ENCODE assay signal across 20 cellular contexts in the genomic region with DNA sequence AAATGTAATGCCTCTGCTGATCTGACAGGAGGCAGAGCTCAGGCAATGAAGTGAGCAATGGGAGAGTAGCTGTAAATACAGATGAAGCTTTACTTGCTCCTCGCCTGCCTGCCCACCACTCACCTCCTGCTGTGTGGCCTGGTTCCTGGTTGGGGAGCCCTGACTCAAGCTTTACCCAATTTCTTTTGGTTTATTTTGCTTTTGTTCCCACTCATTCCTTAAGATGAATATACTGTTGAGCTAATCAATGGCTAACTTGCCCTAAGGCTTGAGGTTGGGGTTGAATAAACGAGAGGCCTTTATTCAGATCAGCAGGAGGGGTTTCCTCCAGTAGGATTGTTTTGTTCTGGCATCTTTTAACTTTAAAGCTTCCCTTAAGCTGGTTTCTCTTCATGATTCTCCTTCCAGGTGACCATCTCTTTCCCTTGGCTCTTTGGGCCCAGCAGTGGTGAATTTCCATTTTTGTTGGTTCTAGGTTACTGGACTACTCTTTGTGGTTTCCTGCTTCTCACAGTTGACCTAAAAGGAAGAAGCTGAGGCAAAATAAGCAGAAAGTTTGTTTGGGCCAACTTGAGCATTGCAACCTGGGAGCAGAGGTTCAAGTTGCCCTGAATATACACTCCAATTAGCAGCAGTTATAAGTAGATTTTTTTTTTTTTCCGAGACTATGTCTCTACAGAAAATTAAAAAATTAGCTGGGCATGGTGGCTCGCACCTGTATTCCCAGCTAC. TPM values are rescaled to one million over a fixed set of nuclear protein-coding genes. Genes with fewer than 3 reads are reported as not detected.
A peak's percentile ranks its signal among the peaks of the same experiment; 100 is the strongest.
DNase-seq lines count a peak whose midpoint lies in the region; ATAC-seq, FAIRE-seq and TF ChIP-seq lines count a peak whose summit lies in the region.
"Had no signal": no experiment of that assay in that cellular context is flagged by ENCODE, and none has a peak within 500 bp of the region (broad histone marks: within the 10 kb centered on the region; RNA-seq: fewer than 3 reads in every experiment).

No MANE protein-coding gene starts in this region.

- H2AK5ac ChIP-seq in H1 (ENCODE audit: low read depth, low read length), result no peak overlapping the region

- peaks cover 26% of the 10 kb centered on the region for H3K4me1 ChIP-seq in KMS-11 (ENCODE audit: low read depth, poor library complexity, severe bottlenecking)
- H3K4me1 ChIP-seq in H1 (replicated peaks in 1 of 4; ENCODE audit: control insufficient read depth in 3 of 4, insufficient read depth in 4 of 4, low read length in 3 of 4), result peaks cover 2 to 10% (median 3%) of the 10 kb centered on the region in 4 experiments; a peak in 2 of 7 replicates
- no peaks in the 10 kb centered on the region for H3K4me1 ChIP-seq in osteoblast (ENCODE audit: insufficient read depth, low read length)
- H3K4me1 ChIP-seq in left ventricle myocardium inferior, result peaks cover 7% of the 10 kb centered on the region

- peak; percentile 97 for FAIRE-seq in H1 (lab: Jason Lieb, UNC)
- FAIRE-seq: HepG2 had no signal

- no peaks in the 10 kb centered on the region for H3K36me3 ChIP-seq in KMS-11 (ENCODE audit: insufficient read depth)
- H3K36me3 ChIP-seq in H1 (ENCODE audit: control insufficient read depth in 2 of 4, insufficient read depth in 4 of 4, low read length in 3 of 4), result no peaks in the 10 kb centered on the region
- no peaks in the 10 kb centered on the region for H3K36me3 ChIP-seq in osteoblast (ENCODE audit: insufficient read depth, low read length)
- H3K36me3 ChIP-seq in left ventricle myocardium inferior, result peaks cover 6% of the 10 kb centered on the region
- H3K36me3 ChIP-seq: SJSA1 had no signal

- no peaks in the 10 kb centered on the region for H3K79me1 ChIP-seq in H1 (ENCODE audit: low read depth, low read length)

- no peak overlapping the region for H3K56ac ChIP-seq in H1 (replicated peaks; ENCODE audit: insufficient read length, low read depth, low read length)

- intact Hi-C loops in activated CD8-positive, alpha-beta T cell treated with anti-CD3 and anti-CD28 coated beads for 36 hours (cut with micrococcal nuclease), result no loop called here
- intact Hi-C loops in left ventricle myocardium inferior (cut with micrococcal nuclease), result no loop called here

- H3K4me1 Mint-ChIP-seq in activated CD8-positive, alpha-beta T cell treated with anti-CD3 and anti-CD28 coated beads for 36 hours (ENCODE audit: low read depth), result peaks cover 3% of the 10 kb centered on the region
- peaks cover 14% of the 10 kb centered on the region for H3K4me1 Mint-ChIP-seq in activated CD8-positive, alpha-beta T cell treated with anti-CD3 and anti-CD28 coated beads, Interleukin-2, amount 10 ng/mL, durations not matched to agents 7 days and 5 days (ENCODE audit: low read depth)

- 0 out of 2 replicates have a peak overlapping the region, but pooled peaks have one; percentile 91 for H2BK20ac ChIP-seq in H1 (ENCODE audit: low read length)

- H3K27ac Mint-ChIP-seq in activated CD8-positive, alpha-beta T cell treated with anti-CD3 and anti-CD28 coated beads for 36 hours, result peak overlapping the region; percentile 11
- no peak overlapping the region for H3K27ac Mint-ChIP-seq in activated CD8-positive, alpha-beta T cell treated with anti-CD3 and anti-CD28 coated beads, Interleukin-2, amount 10 ng/mL, durations not matched to agents 7 days and 5 days

- no peak overlapping the region for H4K8ac ChIP-seq in H1 (ENCODE audit: extremely low read depth, insufficient read depth, low read length)

- H2BK15ac ChIP-seq in H1 (ENCODE audit: low read length), result no peak overlapping the region

- H2AFZ ChIP-seq in KMS-11 (ENCODE audit: low read depth) (no peak overlapping the region), H1 (ENCODE audit: low read length) (no peak overlapping the region), osteoblast (ENCODE audit: low read length) (no peak overlapping the region)

- no peak overlapping the region for H3K4ac ChIP-seq in H1 (replicated peaks; ENCODE audit: insufficient read length, low read depth, low read length)

- CTCF ChIA-PET in activated CD8-positive, alpha-beta T cell treated with anti-CD3 and anti-CD28 coated beads for 36 hours (lab: Charles Lee), result no interaction called here
- CTCF ChIA-PET in activated CD8-positive, alpha-beta T cell treated with anti-CD3 and anti-CD28 coated beads, Interleukin-2, amount 10 ng/mL, durations not matched to agents 7 days and 5 days (lab: Charles Lee), result interaction anchor here (0.9 kb wide), 1 partner anchor 27 kb away, joined by 3 read pairs; no protein-coding TSS in a partner anchor
- CTCF ChIA-PET in H1 (lab: Charles Lee; ENCODE audit: partially characterized antibody), result interaction anchor here (0.6 to 1.9 kb wide), 8 partner anchors 11 to 734 kb away, joined by 3 to 8 read pairs (median 4); no protein-coding TSS in a partner anchor

- H4K5ac ChIP-seq in H1 (ENCODE audit: insufficient read length, low read depth, low read length), result no peak overlapping the region

- H2BK5ac ChIP-seq in H1 (ENCODE audit: low read depth, low read length), result peak overlapping the region; percentile 75

- peak overlapping the region; percentile 54; the same call in 1 of the 2 replicates for H2BK12ac ChIP-seq in H1 (ENCODE audit: low read depth, low read length)

- no peak for TF ChIP-seq RAD21 in H1 (IDR thresholded peaks at IDR 0.05 in 1 of 2, conservative IDR thresholded peaks at IDR 0.05 in 1 of 2; ENCODE audit: low read depth in 2 of 2, low read length in 2 of 2)

- H3K36me3 Mint-ChIP-seq in activated CD8-positive, alpha-beta T cell treated with anti-CD3 and anti-CD28 coated beads for 36 hours (ENCODE audit: low read depth), result no peaks in the 10 kb centered on the region
- peaks cover 1% of the 10 kb centered on the region for H3K36me3 Mint-ChIP-seq in activated CD8-positive, alpha-beta T cell treated with anti-CD3 and anti-CD28 coated beads, Interleukin-2, amount 10 ng/mL, durations not matched to agents 7 days and 5 days (ENCODE audit: low read depth)

- H3K27ac ChIP-seq in KMS-11 (peak overlapping the region; percentile 36), H1 (ENCODE audit: low read depth, low read length) (no peak overlapping the region; the same call in 1 of the 2 replicates), osteoblast (ENCODE audit: low read depth, low read length) (no peak overlapping the region), left ventricle myocardium inferior (replicated peaks) (no peak overlapping the region)
- H3K27ac ChIP-seq: SJSA1, upper lobe of left lung had no signal

- H3K9me3 ChIP-seq in H1 (ENCODE audit: insufficient read depth in 2 of 2, low read depth in 1 of 2, low read length in 1 of 2) (no peaks in the 10 kb centered on the region), osteoblast (ENCODE audit: low read depth, low read length) (no peaks in the 10 kb centered on the region), left ventricle myocardium inferior (replicated peaks) (no peaks in the 10 kb centered on the region)
- H3K9me3 ChIP-seq: SJSA1, upper lobe of left lung had no signal

- no peak overlapping the region for H3K14ac ChIP-seq in H1 (ENCODE audit: insufficient read length)

- H3K79me2 ChIP-seq in KMS-11 (ENCODE audit: insufficient read depth, low read depth), result no peaks in the 10 kb centered on the region
- H3K79me2 ChIP-seq in H1 (ENCODE audit: control insufficient read depth in 1 of 2, insufficient read depth in 2 of 2, low read length in 2 of 2), result no peaks in the 10 kb centered on the region
- no peaks in the 10 kb centered on the region for H3K79me2 ChIP-seq in osteoblast (ENCODE audit: insufficient read depth, low read length)

- peak overlapping the region; percentile 84 for H3K18ac ChIP-seq in H1 (ENCODE audit: extremely low read depth, low read length)

- no peak for DNase-seq in activated CD8-positive, alpha-beta T cell treated with anti-CD3 and anti-CD28 coated beads for 36 hours
- no peak for DNase-seq in activated CD8-positive, alpha-beta T cell treated with anti-CD3 and anti-CD28 coated beads, Interleukin-2, amount 10 ng/mL, durations not matched to agents 7 days and 5 days
- DNase-seq in H1 (ENCODE audit: low read depth in 1 of 2, low spot score in 2 of 2) (peak; percentile 81 to 86), osteoblast (ENCODE audit: insufficient read length, low spot score, missing footprints) (peak; percentile 31), left ventricle myocardium inferior (no peak), AG20443 (ENCODE audit: low spot score) (no peak)
- DNase-seq: activated naive CD4-positive, alpha-beta T cell treated with anti-CD3 and anti-CD28 coated beads, Interleukin-2, amount 50 U/mL, for 16 hours; activated T-cell treated with anti-CD3 and anti-CD28 coated beads for 4 hours; cortex of kidney; DMS79 treated with DMSO at 0.1 percent for 48 hours; NCI-H2107; NCI-H526 treated with DMSO at 0.1 percent for 48 hours; right cardiac atrium; stimulated activated naive CD8-positive, alpha-beta T cell treated with anti-CD3 and anti-CD28 coated beads, Interleukin-15, Interleukin-2, amounts not matched to agents 100 U/mL and 50 U/mL, for 24 hours; T1000; upper lobe of left lung had no signal

- H4K20me1 ChIP-seq in KMS-11 (ENCODE audit: insufficient read depth), result no peaks in the 10 kb centered on the region
- H4K20me1 ChIP-seq in H1 (replicated peaks in 1 of 2; ENCODE audit: control insufficient read depth in 1 of 2, insufficient read depth in 2 of 2, low read length in 2 of 2), result no peaks in the 10 kb centered on the region
- no peaks in the 10 kb centered on the region for H4K20me1 ChIP-seq in osteoblast (ENCODE audit: insufficient read depth, low read length)

- H4K91ac ChIP-seq in H1 (replicated peaks; ENCODE audit: insufficient read length, low read length), result no peak overlapping the region

- H3K27me3 ChIP-seq in KMS-11 (ENCODE audit: insufficient read depth, low read depth), result no peaks in the 10 kb centered on the region
- H3K27me3 ChIP-seq in H1 (replicated peaks in 1 of 4; ENCODE audit: control insufficient read depth in 3 of 4, extremely low read depth in 1 of 4, insufficient read depth in 3 of 4, low read length in 3 of 4), result no peaks in the 10 kb centered on the region
- H3K27me3 ChIP-seq in osteoblast (ENCODE audit: insufficient read depth, low read length), result no peaks in the 10 kb centered on the region
- H3K27me3 ChIP-seq in left ventricle myocardium inferior (ENCODE audit: low read depth), result no peaks in the 10 kb centered on the region
- H3K27me3 ChIP-seq: SJSA1, upper lobe of left lung had no signal

- H3K23me2 ChIP-seq in H1 (ENCODE audit: low read depth, low read length), result no peaks in the 10 kb centered on the region

- peak overlapping the region; percentile 52 for H3K4me2 ChIP-seq in KMS-11
- H3K4me2 ChIP-seq in H1 (ENCODE audit: insufficient read depth in 1 of 2, low read depth in 2 of 2, low read length in 2 of 2), result peak overlapping the region; percentile 36 to 38
- H3K4me2 ChIP-seq in osteoblast (ENCODE audit: insufficient read depth, low read length), result no peak overlapping the region

- no peak overlapping the region for H2BK120ac ChIP-seq in H1 (replicated peaks; ENCODE audit: low read depth, low read length)

- WGBS in H1 (ENCODE audit: extremely low coverage in 1 of 2, insufficient coverage in 1 of 2, insufficient read length in 1 of 2, insufficient replicate concordance in 2 of 2, low coverage in 1 of 2, low lambda C conversion rate in 2 of 2, missing lambda C conversion rate in 1 of 2), 2 experiments, result 45% methylated on average over 4 of the region's 4 CpGs; no CpG with 5 or more reads in 1 of the 2 experiments

- H3K9me3 Mint-ChIP-seq in activated CD8-positive, alpha-beta T cell treated with anti-CD3 and anti-CD28 coated beads for 36 hours, result no peaks in the 10 kb centered on the region
- no peaks in the 10 kb centered on the region for H3K9me3 Mint-ChIP-seq in activated CD8-positive, alpha-beta T cell treated with anti-CD3 and anti-CD28 coated beads, Interleukin-2, amount 10 ng/mL, durations not matched to agents 7 days and 5 days (ENCODE audit: insufficient read depth)

- H3K23ac ChIP-seq in H1 (ENCODE audit: insufficient read length), result no peak overlapping the region

- no peak overlapping the region for H3K4me3 Mint-ChIP-seq in activated CD8-positive, alpha-beta T cell treated with anti-CD3 and anti-CD28 coated beads for 36 hours
- no peak overlapping the region for H3K4me3 Mint-ChIP-seq in activated CD8-positive, alpha-beta T cell treated with anti-CD3 and anti-CD28 coated beads, Interleukin-2, amount 10 ng/mL, durations not matched to agents 7 days and 5 days

- no peak overlapping the region for H3K4me3 ChIP-seq in KMS-11 (IDR thresholded peaks at IDR 0.05; ENCODE audit: insufficient read depth, low read depth, low read length)
- peak overlapping the region in 1 of 4 experiments; percentile 23; a peak in 2 of 8 replicates for H3K4me3 ChIP-seq in H1 (ENCODE audit: extremely low read depth in 1 of 4, insufficient read depth in 2 of 4, low read depth in 3 of 4, low read length in 4 of 4)
- no peak overlapping the region for H3K4me3 ChIP-seq in osteoblast (ENCODE audit: insufficient read depth, low read length)
- no peak overlapping the region for H3K4me3 ChIP-seq in left ventricle myocardium inferior
- H3K4me3 ChIP-seq: SJSA1, upper lobe of left lung had no signal

- H3K27me3 Mint-ChIP-seq in activated CD8-positive, alpha-beta T cell treated with anti-CD3 and anti-CD28 coated beads for 36 hours, result no peaks in the 10 kb centered on the region
- no peaks in the 10 kb centered on the region for H3K27me3 Mint-ChIP-seq in activated CD8-positive, alpha-beta T cell treated with anti-CD3 and anti-CD28 coated beads, Interleukin-2, amount 10 ng/mL, durations not matched to agents 7 days and 5 days (ENCODE audit: low read depth)

- TF ChIP-seq POLR2A in H1 (IDR thresholded peaks at IDR 0.05; ENCODE audit: control extremely low read depth in 1 of 2, low read depth in 2 of 2, low read length in 2 of 2), result no peak

- TF ChIP-seq CTCF in activated CD8-positive, alpha-beta T cell treated with anti-CD3 and anti-CD28 coated beads for 36 hours (IDR thresholded peaks at IDR 0.05), result no peak
- no peak for TF ChIP-seq CTCF in KMS-11 (conservative IDR thresholded peaks at IDR 0.05; ENCODE audit: low read depth, low read length)
- peak in 1 of 3 experiments; percentile 14; a peak in 1 of 4 replicates for TF ChIP-seq CTCF in H1 (IDR thresholded peaks at IDR 0.05; ENCODE audit: control extremely low read depth in 1 of 3, insufficient read depth in 1 of 3, low read depth in 1 of 3, low read length in 3 of 3)
- TF ChIP-seq CTCF in osteoblast (IDR thresholded peaks at IDR 0.05; ENCODE audit: extremely low read depth, low read depth, low read length), result no peak
- no peak for TF ChIP-seq CTCF in left ventricle myocardium inferior (IDR thresholded peaks at IDR 0.05; ENCODE audit: borderline replicate concordance)

- ATAC-seq in activated CD8-positive, alpha-beta T cell treated with anti-CD3 and anti-CD28 coated beads for 36 hours, result no peak
- ATAC-seq in activated CD8-positive, alpha-beta T cell treated with anti-CD3 and anti-CD28 coated beads, Interleukin-2, amount 10 ng/mL, durations not matched to agents 7 days and 5 days, result no peak
- ATAC-seq in HG03139 (IDR thresholded peaks at IDR 0.05; ENCODE audit: unreplicated experiment), result no peak
- ATAC-seq: HepG2; right cardiac atrium; stimulated activated naive CD8-positive, alpha-beta T cell treated with anti-CD3 and anti-CD28 coated beads, Interleukin-15, Interleukin-2, amounts not matched to agents 100 U/mL and 50 U/mL, for 24 hours had no signal

- no peak for TF ChIP-seq EP300 in H1 (IDR thresholded peaks at IDR 0.05; ENCODE audit: borderline replicate concordance in 1 of 2, low read depth in 2 of 2, low read length in 2 of 2)

- H3K9ac ChIP-seq in KMS-11 (no peak overlapping the region), H1 (replicated peaks in 1 of 4; ENCODE audit: extremely low read depth in 1 of 4, low read depth in 3 of 4, low read length in 3 of 4) (no peak overlapping the region)

- POLR2A ChIA-PET in activated CD8-positive, alpha-beta T cell treated with anti-CD3 and anti-CD28 coated beads for 36 hours (lab: Charles Lee), result no interaction called here
- POLR2A ChIA-PET in activated CD8-positive, alpha-beta T cell treated with anti-CD3 and anti-CD28 coated beads, Interleukin-2, amount 10 ng/mL, durations not matched to agents 7 days and 5 days (lab: Charles Lee), result interaction anchor here (0.5 to 0.6 kb wide), 3 partner anchors 28 to 412 kb away, joined by 3 read pairs; a partner anchor contains a TSS
- POLR2A ChIA-PET in H1 (lab: Charles Lee; ENCODE audit: partially characterized antibody), result interaction anchor here (0.9 to 1.4 kb wide), 4 partner anchors 13 to 235 kb away, joined by 3 read pairs; a partner anchor contains a TSS

RNA-seq across cellular contexts. Expression of a gene that starts 44.4 kb away (rescaled TPM):
- 1 to 10 TPM; 4.8 to 6.4 TPM for total RNA-seq in activated CD8-positive, alpha-beta T cell treated with anti-CD3 and anti-CD28 coated beads for 36 hours
- total RNA-seq in activated CD8-positive, alpha-beta T cell treated with anti-CD3 and anti-CD28 coated beads, Interleukin-2, amount 10 ng/mL, durations not matched to agents 7 days and 5 days, result 10 to 100 TPM; 12.8 to 13.0 TPM
- 6.0 and 7.0 TPM in 2 replicates for total RNA-seq in H1 (2021; fragmentation: NEBNext Ultra II Directional; extraction: Animal tissue kit (Norgen Biotek cat#: 25700))
- 2.8 and 3.3 TPM in 2 replicates for polyA plus RNA-seq in H1 (2011; rRNA removed)
- polyA plus RNA-seq in H1 (2011; cell fraction: cytosol; rRNA removed), result 3.2 TPM
- polyA plus RNA-seq in H1 (2011; cell fraction: nucleus; rRNA removed), result 17.0 TPM
- 4.0 to 5.0 TPM (median 4.5 TPM) in 4 replicates for polyA plus RNA-seq in H1 (2012, experiment 1 of 2)
- polyA plus RNA-seq in H1 (2012, experiment 2 of 2), result 0.31 TPM
- polyA plus RNA-seq in H1 (2013, experiment 1 of 2), result 2.6 TPM
- 2.0 TPM for polyA plus RNA-seq in H1 (2013, experiment 2 of 2)
- polyA minus RNA-seq in H1 (2011; rRNA and poly(A)+ RNA removed), result 12.2 and 14.3 TPM in 2 replicates
- polyA minus RNA-seq in H1 (2011; cell fraction: cytosol; rRNA and poly(A)+ RNA removed), result 4.0 TPM
- 16.6 TPM for polyA minus RNA-seq in H1 (2011; cell fraction: nucleus; rRNA and poly(A)+ RNA removed)
- 9.4 and 13.0 TPM in 2 replicates for total RNA-seq in osteoblast
- 4.9 TPM for total RNA-seq in left ventricle myocardium inferior

Comparison
In these comparisons a context has a peak if more than half of its experiments do, and no peak if none do; other contexts are left out.
1. DNase-seq: peak in H1 (2 of 2) and osteoblast (single experiment); none in activated CD8-positive, alpha-beta T cell treated with anti-CD3 and anti-CD28 coated beads for 36 hours (single experiment), activated CD8-positive, alpha-beta T cell treated with anti-CD3 and anti-CD28 coated beads, Interleukin-2, amount 10 ng/mL, durations not matched to agents 7 days and 5 days (single experiment), left ventricle myocardium inferior (single experiment) and AG20443 (single experiment).